In the genomic region with DNA sequence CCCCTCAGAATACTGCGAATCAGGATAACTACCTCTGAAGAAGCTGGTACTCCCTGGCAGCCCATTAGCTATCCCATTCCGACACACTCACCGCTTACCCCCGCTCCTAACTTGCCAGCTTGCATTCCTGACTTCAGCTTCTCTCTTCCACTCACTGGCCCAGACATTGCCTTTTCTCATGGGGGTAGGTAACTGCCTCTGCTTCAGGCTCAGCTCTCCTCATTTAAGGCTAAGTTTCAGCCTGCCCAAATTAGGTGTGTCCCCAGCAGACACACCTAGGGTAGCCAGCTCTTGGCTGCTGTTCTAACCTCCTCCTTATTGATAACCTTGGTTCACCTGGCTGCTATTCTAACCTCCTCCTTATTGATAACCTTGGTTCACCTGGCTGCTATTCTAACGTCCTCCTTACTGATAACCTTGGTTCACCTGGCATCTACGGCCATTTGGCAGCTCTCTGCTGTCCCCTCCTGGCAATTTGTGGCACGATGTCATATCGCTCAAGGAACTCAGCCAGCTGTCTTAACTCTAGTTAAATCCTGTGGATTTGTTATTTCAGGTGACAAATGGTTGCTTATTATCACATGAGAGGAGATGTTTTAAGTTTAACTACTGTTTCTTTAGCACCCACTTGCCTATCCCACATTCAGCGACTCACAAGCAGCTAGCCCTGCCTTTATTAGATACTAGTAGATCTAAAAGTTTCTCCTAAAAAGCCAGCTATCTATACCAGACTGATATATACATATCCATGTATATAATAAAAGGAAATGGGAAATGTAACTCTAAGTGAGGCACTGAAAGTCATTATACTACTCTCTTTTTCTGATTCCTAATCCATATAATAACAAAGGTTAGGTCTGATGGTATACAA, we compare ENCODE assay signal across 8 cellular contexts.
DNase-seq lines count a peak whose midpoint lies in the region; ATAC-seq, FAIRE-seq and TF ChIP-seq lines count a peak whose summit lies in the region.

No MANE protein-coding gene starts in this region.

- H3K79me2 ChIP-seq in neural progenitor cell (ENCODE audit: low read depth) = no peaks in the 10 kb centered on the region

- DNase-seq in NCI-H748 (lab: John Stamatoyannopoulos, UW; ENCODE audit: unreplicated experiment) (peak; percentile 47), NCI-H748 treated with DMSO at 0.1 percent for 48 hours (lab: John Stamatoyannopoulos, UW) (no peak), M059J (ENCODE audit: low read depth) (peak; percentile 18), astrocyte of the hippocampus (ENCODE audit: low read depth, low spot score) (peak; percentile 40), neural progenitor cell (ENCODE audit: low spot score) (peak; percentile 61), NCI-H187 (lab: John Stamatoyannopoulos, UW) (no peak), RCC 7860 (ENCODE audit: low spot score) (no peak)

- H3K9ac ChIP-seq in neural progenitor cell = no peak overlapping the region

- no peaks in the 10 kb centered on the region for H3F3A ChIP-seq in neural progenitor cell (ENCODE audit: low read depth)

- H3K4me2 ChIP-seq in neural progenitor cell = no peak overlapping the region

- no peak overlapping the region for H3K27ac ChIP-seq in neural progenitor cell

- no peaks in the 10 kb centered on the region for H3K9me3 ChIP-seq in neural progenitor cell (ENCODE audit: low read depth)

- no peaks in the 10 kb centered on the region for H3K4me1 Mint-ChIP-seq in neural progenitor cell

- H3K9me3 Mint-ChIP-seq in neural progenitor cell = no peaks in the 10 kb centered on the region

- no peaks in the 10 kb centered on the region for H4K20me1 ChIP-seq in neural progenitor cell (ENCODE audit: low read depth)

- no peak overlapping the region for H3K27ac Mint-ChIP-seq in neural progenitor cell

- no peak overlapping the region for H2AFZ ChIP-seq in neural progenitor cell (replicated peaks)

- H3K27me3 ChIP-seq in neural progenitor cell = peaks cover 6% of the 10 kb centered on the region

- H3K4me1 ChIP-seq in neural progenitor cell = no peaks in the 10 kb centered on the region

- FAIRE-seq in RCC 7860 (lab: Jason Lieb, UNC) = no peak

- H3K4me3 Mint-ChIP-seq in neural progenitor cell = no peak overlapping the region

- no peak overlapping the region for H3K4me3 ChIP-seq in neural progenitor cell

- no peak for ATAC-seq in HG02981 (IDR thresholded peaks at IDR 0.05; ENCODE audit: unreplicated experiment)

- H3K27me3 Mint-ChIP-seq in neural progenitor cell (ENCODE audit: insufficient read depth, low read depth) = no peaks in the 10 kb centered on the region

- peak; percentile 80 for TF ChIP-seq CTCF in neural progenitor cell (IDR thresholded peaks at IDR 0.05)

- no peaks in the 10 kb centered on the region for H3K36me3 Mint-ChIP-seq in neural progenitor cell

- H3K36me3 ChIP-seq in neural progenitor cell = no peaks in the 10 kb centered on the region

Comparison
In these comparisons a context has a peak if more than half of its experiments do, and no peak if none do; other contexts are left out.
1. DNase-seq: peak in NCI-H748 (single experiment), M059J (single experiment), astrocyte of the hippocampus (single experiment) and neural progenitor cell (single experiment); none in NCI-H748 treated with DMSO at 0.1 percent for 48 hours (single experiment), NCI-H187 (0 of 2) and RCC 7860 (single experiment).